In the genomic region with DNA sequence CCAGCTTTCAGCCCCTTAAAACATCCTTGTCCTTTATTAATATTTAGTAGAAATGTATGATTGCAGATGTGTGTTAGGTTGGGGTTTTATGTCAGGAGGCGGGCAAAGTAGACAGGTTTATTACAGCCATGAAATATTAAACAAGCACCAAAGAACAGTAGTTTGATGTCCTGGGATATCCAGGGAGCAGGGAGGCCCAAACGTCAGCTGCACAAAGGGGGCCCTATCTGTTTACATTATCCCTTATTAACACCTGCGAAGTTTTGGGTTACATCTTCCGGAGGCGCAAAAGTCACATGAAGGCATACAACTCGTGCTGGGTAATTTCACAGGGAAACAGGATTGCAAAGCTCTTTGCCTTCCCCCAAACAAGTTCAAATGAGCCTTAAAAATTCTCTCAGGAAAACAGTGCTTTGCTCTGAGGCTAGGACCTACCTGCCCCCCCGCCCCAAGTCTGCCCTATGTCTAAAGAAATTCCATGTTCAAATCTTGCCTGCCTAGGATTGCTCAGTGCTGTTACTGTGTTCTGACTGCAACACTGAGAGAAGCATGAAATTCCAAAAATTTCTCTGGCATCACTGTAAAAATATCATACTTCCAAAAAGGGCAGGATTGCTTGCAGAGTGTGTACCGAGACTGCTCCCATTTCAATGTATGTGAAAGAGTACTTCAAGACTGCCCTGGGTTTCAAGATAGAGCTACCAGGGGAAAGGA, we compare ENCODE assay signal across 20 cellular contexts. TPM values are rescaled to one million over a fixed set of nuclear protein-coding genes. Genes with fewer than 3 reads are reported as not detected.
A peak's percentile ranks its signal among the peaks of the same experiment; 100 is the strongest.
DNase-seq lines count a peak whose midpoint lies in the region; ATAC-seq, FAIRE-seq and TF ChIP-seq lines count a peak whose summit lies in the region.
"Had no signal": no experiment of that assay in that cellular context is flagged by ENCODE, and none has a peak within 500 bp of the region (broad histone marks: within the 10 kb centered on the region; RNA-seq: fewer than 3 reads in every experiment).

No MANE protein-coding gene starts in this region.

- DNase-seq in cardiac muscle cell (ENCODE audit: low read depth in 1 of 2, low spot score in 1 of 2), result no peak
- DNase-seq in Right ventricle myocardium inferior (ENCODE audit: missing footprints), result no peak
- no peak for DNase-seq in neural progenitor cell (ENCODE audit: low spot score)
- no peak for DNase-seq in type B pancreatic cell (ENCODE audit: extremely low spot score, unreplicated experiment)
- DNase-seq in Karpas-422, result no peak
- DNase-seq in H54 (ENCODE audit: insufficient read length, low spot score), result no peak
- DNase-seq: Calu3; EL; foreskin melanocyte; NCI-H1417; NCI-H2107; NCI-H774; stimulated activated CD4-positive, alpha-beta T cell treated with anti-CD3 and anti-CD28 coated beads, Interleukin-12 subunit alpha, Interleukin-12 subunit beta, amount 100 ng/mL, for 4 hours had no signal

- H3K27ac ChIP-seq in cardiac muscle cell, result peak overlapping the region; percentile 15
- no peak overlapping the region for H3K27ac ChIP-seq in ectodermal cell (ENCODE audit: insufficient read depth, low read depth, low read length, poor library complexity, severe bottlenecking)
- H3K27ac ChIP-seq in neural progenitor cell, result no peak overlapping the region
- H3K27ac ChIP-seq in Karpas-422 (ENCODE audit: low read length), result no peak overlapping the region
- H3K27ac ChIP-seq: breast epithelium, HL-60 had no signal

- H3K27ac Mint-ChIP-seq in neural progenitor cell, result peak overlapping the region; percentile 42
- no peak overlapping the region for H3K27ac Mint-ChIP-seq in type B pancreatic cell
- H3K27ac Mint-ChIP-seq: activated naive CD4-positive, alpha-beta T cell treated with anti-CD3 and anti-CD28 coated beads, Interleukin-2, amount 50 U/mL, for 24 hours; natural killer cell treated with Interleukin-12 subunit alpha and Interleukin-12 subunit beta and Interleukin-15 and Interleukin-18, amount 100 ng/mL, for 72 hours had no signal

- H3K4me1 ChIP-seq in cardiac muscle cell (ENCODE audit: low read depth) (peaks cover 90% of the 10 kb centered on the region), ectodermal cell (ENCODE audit: control insufficient read depth, insufficient read depth, low read length) (peaks cover 79% of the 10 kb centered on the region), neural progenitor cell (peaks cover 75% of the 10 kb centered on the region), Karpas-422 (ENCODE audit: low read length) (no peaks in the 10 kb centered on the region)
- H3K4me1 ChIP-seq: breast epithelium had no signal

- FAIRE-seq in H54 (lab: Jason Lieb, UNC), result no peak
- FAIRE-seq: A204.1 had no signal

- peaks cover 100% of the 10 kb centered on the region for H3K79me2 ChIP-seq in neural progenitor cell (ENCODE audit: low read depth)
- H3K79me2 ChIP-seq in Karpas-422 (ENCODE audit: low read length), result no peaks in the 10 kb centered on the region

- TF ChIP-seq CTCF in cardiac muscle cell (IDR thresholded peaks at IDR 0.05; ENCODE audit: low read depth, low read length), result no peak
- no peak for TF ChIP-seq CTCF in neural progenitor cell (IDR thresholded peaks at IDR 0.05)
- no peak for TF ChIP-seq CTCF in type B pancreatic cell (conservative IDR thresholded peaks at IDR 0.05)

- H3K36me3 Mint-ChIP-seq in neural progenitor cell, result peaks cover 24% of the 10 kb centered on the region
- H3K36me3 Mint-ChIP-seq in type B pancreatic cell, result peaks cover 20% of the 10 kb centered on the region
- H3K36me3 Mint-ChIP-seq: activated naive CD4-positive, alpha-beta T cell treated with anti-CD3 and anti-CD28 coated beads, Interleukin-2, amount 50 U/mL, for 24 hours; natural killer cell treated with Interleukin-12 subunit alpha and Interleukin-12 subunit beta and Interleukin-15 and Interleukin-18, amount 100 ng/mL, for 72 hours had no signal

- TF ChIP-seq POLR2A in H54 (IDR thresholded peaks at IDR 0.05; ENCODE audit: low read depth, low read length), result no peak

- H3K4me1 Mint-ChIP-seq in neural progenitor cell, result peaks cover 86% of the 10 kb centered on the region
- H3K4me1 Mint-ChIP-seq in type B pancreatic cell (ENCODE audit: unreplicated experiment), result peaks cover 69% of the 10 kb centered on the region
- H3K4me1 Mint-ChIP-seq: activated naive CD4-positive, alpha-beta T cell treated with anti-CD3 and anti-CD28 coated beads, Interleukin-2, amount 50 U/mL, for 24 hours had no signal

- H3K4me2 ChIP-seq in neural progenitor cell (peak overlapping the region; percentile 64), Karpas-422 (ENCODE audit: low read depth, low read length, poor library complexity, severe bottlenecking) (no peak overlapping the region)

- no peak for ATAC-seq in Right ventricle myocardium inferior
- no peak for ATAC-seq in HG03095 (IDR thresholded peaks at IDR 0.05; ENCODE audit: unreplicated experiment)
- ATAC-seq: natural killer cell treated with Interleukin-12 subunit alpha and Interleukin-12 subunit beta and Interleukin-15 and Interleukin-18, amount 100 ng/mL, for 72 hours had no signal

- peaks cover 60% of the 10 kb centered on the region for H3F3A ChIP-seq in neural progenitor cell (ENCODE audit: low read depth)

- intact Hi-C loops in Right ventricle myocardium inferior (cut with DNase I), result loop anchor here (10.0 kb wide), 1 partner anchor 278 kb away; no protein-coding TSS in a partner anchor

- no peaks in the 10 kb centered on the region for H3K9me2 ChIP-seq in Karpas-422 (replicated peaks; ENCODE audit: insufficient read depth, low read length)

- peak overlapping the region; percentile 86 for H3K4me3 Mint-ChIP-seq in neural progenitor cell
- peak overlapping the region; percentile 60 for H3K4me3 Mint-ChIP-seq in type B pancreatic cell
- H3K4me3 Mint-ChIP-seq: activated naive CD4-positive, alpha-beta T cell treated with anti-CD3 and anti-CD28 coated beads, Interleukin-2, amount 50 U/mL, for 24 hours; natural killer cell treated with Interleukin-12 subunit alpha and Interleukin-12 subunit beta and Interleukin-15 and Interleukin-18, amount 100 ng/mL, for 72 hours had no signal

- peaks cover 8% of the 10 kb centered on the region for H3K27me3 Mint-ChIP-seq in neural progenitor cell (ENCODE audit: insufficient read depth, low read depth)
- H3K27me3 Mint-ChIP-seq in type B pancreatic cell, result peaks cover 63% of the 10 kb centered on the region

- H3K36me3 ChIP-seq in cardiac muscle cell, result no peaks in the 10 kb centered on the region
- H3K36me3 ChIP-seq in ectodermal cell (ENCODE audit: control insufficient read depth, insufficient read depth, low read length), result peaks cover 6% of the 10 kb centered on the region
- H3K36me3 ChIP-seq in neural progenitor cell, result peaks cover 7% of the 10 kb centered on the region
- H3K36me3 ChIP-seq in Karpas-422 (ENCODE audit: insufficient read depth, low read length), result no peaks in the 10 kb centered on the region
- H3K36me3 ChIP-seq: breast epithelium had no signal

- H2AFZ ChIP-seq in neural progenitor cell (replicated peaks) (no peak overlapping the region), Karpas-422 (ENCODE audit: low read length) (no peak overlapping the region)

- 66 to 70% methylated on average over 7 to 8 of the region's 8 CpGs for WGBS in ectodermal cell, 2 experiments

- H3K9ac ChIP-seq in neural progenitor cell (no peak overlapping the region), Karpas-422 (ENCODE audit: low read length) (no peak overlapping the region)

- H3K4me3 ChIP-seq in cardiac muscle cell, result no peak overlapping the region
- peak overlapping the region; percentile 14 for H3K4me3 ChIP-seq in ectodermal cell (ENCODE audit: insufficient read depth, low read depth, low read length)
- no peak overlapping the region for H3K4me3 ChIP-seq in neural progenitor cell
- no peak overlapping the region for H3K4me3 ChIP-seq in Karpas-422 (ENCODE audit: low read length)
- H3K4me3 ChIP-seq: breast epithelium had no signal

- H3K9me3 ChIP-seq in cardiac muscle cell (ENCODE audit: low read depth) (no peaks in the 10 kb centered on the region), ectodermal cell (ENCODE audit: control insufficient read depth, low read length) (no peaks in the 10 kb centered on the region), neural progenitor cell (ENCODE audit: low read depth) (no peaks in the 10 kb centered on the region), Karpas-422 (ENCODE audit: low read length) (no peaks in the 10 kb centered on the region)
- H3K9me3 ChIP-seq: breast epithelium had no signal

- no peaks in the 10 kb centered on the region for H3K9me3 Mint-ChIP-seq in neural progenitor cell
- no peaks in the 10 kb centered on the region for H3K9me3 Mint-ChIP-seq in type B pancreatic cell
- H3K9me3 Mint-ChIP-seq: activated naive CD4-positive, alpha-beta T cell treated with anti-CD3 and anti-CD28 coated beads, Interleukin-2, amount 50 U/mL, for 24 hours; natural killer cell treated with Interleukin-12 subunit alpha and Interleukin-12 subunit beta and Interleukin-15 and Interleukin-18, amount 100 ng/mL, for 72 hours had no signal

- H4K20me1 ChIP-seq in neural progenitor cell (ENCODE audit: low read depth) (peaks cover 100% of the 10 kb centered on the region), Karpas-422 (ENCODE audit: insufficient read depth, low read depth, low read length) (no peaks in the 10 kb centered on the region)

- H3K27me3 ChIP-seq in cardiac muscle cell (peaks cover 10% of the 10 kb centered on the region), ectodermal cell (ENCODE audit: control insufficient read depth, insufficient read depth, low read length, poor library complexity, severe bottlenecking) (peaks cover 4% of the 10 kb centered on the region), neural progenitor cell (peaks cover 22% of the 10 kb centered on the region), Karpas-422 (ENCODE audit: low read length) (no peaks in the 10 kb centered on the region)
- H3K27me3 ChIP-seq: breast epithelium had no signal

RNA-seq across cellular contexts. Expression of a gene that starts 8.9 kb away (rescaled TPM):
- total RNA-seq in cardiac muscle cell, result 27.8 and 45.8 TPM in 2 replicates
- 7.8 and 15.7 TPM in 2 replicates for polyA plus RNA-seq in cardiac muscle cell
- 5.3 TPM for total RNA-seq in Right ventricle myocardium inferior
- polyA plus RNA-seq in ectodermal cell (2013, experiment 1 of 4), result 41.5 TPM
- 40.8 TPM for polyA plus RNA-seq in ectodermal cell (2013, experiment 2 of 4)
- 31.0 TPM for polyA plus RNA-seq in ectodermal cell (2013, experiment 3 of 4)
- 31.6 TPM for polyA plus RNA-seq in ectodermal cell (2013, experiment 4 of 4)
- total RNA-seq in neural progenitor cell (ENCODE audit: low replicate concordance), result 13.3 and 27.2 TPM in 2 replicates
- 1.7 and 17.0 TPM in 2 replicates for total RNA-seq in type B pancreatic cell (ENCODE audit: low replicate concordance)
- 0.07 TPM in 1 of 2 replicates, not detected in the other for total RNA-seq in Karpas-422 (2014; rRNA removed; shearing (Covaris generic); ENCODE audit: low replicate concordance)
